ENCODE assay signal across 9 cellular contexts in the genomic region with DNA sequence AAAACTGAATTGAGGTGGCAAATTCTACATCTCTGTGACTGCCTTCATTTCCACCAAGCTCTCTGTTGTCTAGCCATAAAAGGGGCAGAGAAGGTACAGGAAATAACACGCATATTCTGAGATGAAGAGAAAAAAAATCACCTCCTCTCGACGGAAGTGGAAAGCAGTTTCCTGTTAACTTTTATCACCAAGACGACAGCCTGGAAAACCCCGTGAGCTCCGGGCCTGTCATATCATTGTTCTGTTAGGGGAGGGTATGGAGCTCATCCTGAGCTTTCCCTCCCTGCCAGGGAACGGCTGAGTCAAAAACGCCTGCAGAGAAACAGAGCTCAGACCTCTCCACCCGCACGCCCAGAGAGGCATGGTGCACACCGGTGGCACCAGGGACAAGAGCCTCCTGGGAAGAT.
DNase-seq lines count a peak whose midpoint lies in the region; ATAC-seq and TF ChIP-seq lines count a peak whose summit lies in the region.
"Had no signal": no experiment of that assay in that cellular context is flagged by ENCODE, and none has a peak within 500 bp of the region (broad histone marks: within the 10 kb centered on the region; RNA-seq: fewer than 3 reads in every experiment).

No MANE protein-coding gene starts in this region.

- peak; percentile 60 for DNase-seq in activated CD4-positive, CD25-positive, alpha-beta regulatory T cell treated with anti-CD3 and anti-CD28 coated beads, Interleukin-2, amount 50 U/mL, for 16 hours (ENCODE audit: low read depth, low spot score)
- DNase-seq in choroid plexus epithelial cell (ENCODE audit: low read depth) (peak; percentile 89), renal cortical epithelial cell (ENCODE audit: low read depth) (peak; percentile 66), SIG-M5 (lab: John Stamatoyannopoulos, UW) (no peak), DMS79 (lab: John Stamatoyannopoulos, UW) (no peak), Calu3 (no peak)
- DNase-seq: psoas muscle had no signal

- no peaks in the 10 kb centered on the region for H3K9me3 Mint-ChIP-seq in Calu3 (ENCODE audit: low read depth, unreplicated experiment)

- no peak for TF ChIP-seq CTCF in choroid plexus epithelial cell (conservative IDR thresholded peaks at IDR 0.05; ENCODE audit: low read depth, low read length)
- no peak for TF ChIP-seq CTCF in Calu3 (IDR thresholded peaks at IDR 0.05; ENCODE audit: unreplicated experiment)

- peak; percentile 70 for ATAC-seq in GM18858 (IDR thresholded peaks at IDR 0.05; ENCODE audit: unreplicated experiment)
- peak; percentile 53 for ATAC-seq in HG02970 (IDR thresholded peaks at IDR 0.05; ENCODE audit: low FRiP score, unreplicated experiment)

- H3K27me3 Mint-ChIP-seq in Calu3 (ENCODE audit: unreplicated experiment): no peaks in the 10 kb centered on the region

- CTCF ChIA-PET in Calu3 (lab: Charles Lee): interaction anchor here (0.7 to 0.8 kb wide), 6 partner anchors 307 to 985 kb away, joined by 3 to 4 read pairs (median 4); no protein-coding TSS in a partner anchor

- intact Hi-C loops in Calu3 (cut with micrococcal nuclease; ENCODE audit: unreplicated experiment): loop anchor here (1.0 to 5.0 kb wide), 3 partner anchors 306 to 690 kb away; no protein-coding TSS in a partner anchor

- no peaks in the 10 kb centered on the region for H3K4me1 Mint-ChIP-seq in Calu3 (ENCODE audit: low read depth, unreplicated experiment)

- H3K4me3 ChIP-seq in choroid plexus epithelial cell (ENCODE audit: low read depth, low read length): peak overlapping the region; percentile 39
- H3K4me3 ChIP-seq: psoas muscle had no signal

- no peaks in the 10 kb centered on the region for H3K36me3 Mint-ChIP-seq in Calu3 (ENCODE audit: insufficient read depth, unreplicated experiment)

- no peak overlapping the region for H3K4me3 Mint-ChIP-seq in Calu3 (ENCODE audit: low read depth, unreplicated experiment)

- no peak overlapping the region for H3K27ac Mint-ChIP-seq in Calu3 (ENCODE audit: unreplicated experiment)

- no TSS peak for BruUV-seq in Calu3 (replicated peaks; lab: Mats Ljungman, UMichigan)

Comparison
In these comparisons a context has a peak if more than half of its experiments do, and no peak if none do; other contexts are left out.
1. DNase-seq: peak in activated CD4-positive, CD25-positive, alpha-beta regulatory T cell treated with anti-CD3 and anti-CD28 coated beads, Interleukin-2, amount 50 U/mL, for 16 hours (single experiment), choroid plexus epithelial cell (single experiment) and renal cortical epithelial cell (single experiment); none in SIG-M5 (single experiment), DMS79 (single experiment) and Calu3 (single experiment).